12 cellular contexts compared by ENCODE assay signal in the genomic region with DNA sequence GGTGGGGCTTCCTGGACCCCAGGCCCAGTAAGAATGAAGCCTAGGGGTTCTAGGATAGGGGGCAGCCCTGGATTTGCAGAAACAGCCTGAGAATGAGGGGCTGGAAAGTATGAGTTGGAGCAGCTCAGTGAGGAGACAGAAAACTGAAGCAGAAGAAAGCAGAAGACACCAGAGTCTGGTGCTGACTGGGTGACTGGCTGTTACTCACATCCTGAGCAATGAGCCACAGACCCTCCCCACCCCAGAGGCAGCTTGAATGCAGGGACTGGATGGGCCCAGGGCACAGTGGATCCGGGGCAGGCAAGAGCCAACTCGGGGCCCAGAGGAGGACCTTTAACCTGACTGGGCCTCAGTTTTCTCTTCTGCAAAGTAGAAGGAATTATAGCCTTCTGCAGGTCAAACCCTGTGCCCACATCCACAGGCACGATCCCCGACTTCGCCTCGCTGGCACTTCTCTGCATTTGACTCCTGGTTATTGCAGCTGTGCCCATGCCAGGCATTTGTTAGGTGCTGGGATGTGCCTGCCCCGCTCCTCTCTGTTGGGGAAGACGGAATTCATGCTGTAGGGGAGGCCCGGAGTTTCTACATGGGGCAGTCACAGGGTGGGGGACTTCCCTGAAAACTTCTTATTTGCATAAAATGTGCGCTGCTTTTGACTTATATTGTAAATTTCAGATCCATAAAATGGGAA. TPM values are rescaled to one million over a fixed set of nuclear protein-coding genes. Genes with fewer than 3 reads are reported as not detected.
DNase-seq lines count a peak whose midpoint lies in the region; ATAC-seq and TF ChIP-seq lines count a peak whose summit lies in the region.
"Had no signal": no experiment of that assay in that cellular context is flagged by ENCODE, and none has a peak within 500 bp of the region (broad histone marks: within the 10 kb centered on the region; RNA-seq: fewer than 3 reads in every experiment).

No MANE protein-coding gene starts in this region.

- CTCF ChIA-PET in AG04450 (lab: Charles Lee) (interaction anchor here (1.0 to 1.6 kb wide), 4 partner anchors 9 to 220 kb away, joined by 3 to 6 read pairs (median 5); no protein-coding TSS in a partner anchor), OCI-LY7 (lab: Charles Lee; ENCODE audit: unreplicated experiment) (no interaction called here)

- no peaks in the 10 kb centered on the region for H3K79me2 ChIP-seq in OCI-LY7 (ENCODE audit: insufficient read depth, low read depth, low read length)

- BruUV-seq in OCI-LY7 (replicated peaks; lab: Mats Ljungman, UMichigan): no TSS peak

- no peak overlapping the region for H3K4me3 ChIP-seq in AG04450 (ENCODE audit: low read depth, low read length)
- no peak overlapping the region for H3K4me3 ChIP-seq in OCI-LY7 (ENCODE audit: low read depth, low read length, poor library complexity, severe bottlenecking)

- H3K36me3 ChIP-seq in OCI-LY7 (ENCODE audit: insufficient read depth, low read length): no peaks in the 10 kb centered on the region
- H3K36me3 ChIP-seq: neutrophil had no signal

- H3K4me2 ChIP-seq in OCI-LY7 (ENCODE audit: low read length): no peak overlapping the region

- DNase-seq in AG04450 (ENCODE audit: low read depth, low spot score): no peak
- DNase-seq in epithelial cell of prostate (ENCODE audit: low read depth, low spot score): no peak
- no peak for DNase-seq in NCI-H2227 (lab: John Stamatoyannopoulos, UW; ENCODE audit: unreplicated experiment)
- DNase-seq in activated CD4-positive, alpha-beta T cell treated with anti-CD3 and anti-CD28 coated beads for 4 hours: no peak
- no peak for DNase-seq in NCI-H446 (lab: John Stamatoyannopoulos, UW)
- no peak for DNase-seq in OCI-LY7 (ENCODE audit: low spot score)
- DNase-seq: Calu3, GOT3, SW 1271 had no signal

- peak; percentile 51 for ATAC-seq in GM19351 (IDR thresholded peaks at IDR 0.05; ENCODE audit: unreplicated experiment)
- peak; percentile 39 for ATAC-seq in HG03442 (IDR thresholded peaks at IDR 0.05; ENCODE audit: unreplicated experiment)

- no peaks in the 10 kb centered on the region for H3K9me2 ChIP-seq in OCI-LY7 (ENCODE audit: insufficient read depth, low read length)

- H3K4me1 ChIP-seq in OCI-LY7 (ENCODE audit: insufficient read depth, low read length, poor library complexity, severe bottlenecking): no peaks in the 10 kb centered on the region

- intact Hi-C loops in OCI-LY7 (cut with micrococcal nuclease; ENCODE audit: unreplicated experiment): loop anchor here (5.0 kb wide), 1 partner anchor 35 kb away; no protein-coding TSS in a partner anchor

- H3K27ac ChIP-seq in AG04450 (ENCODE audit: low read depth, low read length) (peak overlapping the region; percentile 82), epithelial cell of prostate (peak overlapping the region; percentile 45), OCI-LY7 (ENCODE audit: low read depth, low read length, poor library complexity, severe bottlenecking) (no peak overlapping the region)
- H3K27ac ChIP-seq: neutrophil had no signal

- H3K27me3 ChIP-seq in AG04450 (ENCODE audit: control insufficient read depth, insufficient read depth, low read length): no peaks in the 10 kb centered on the region
- H3K27me3 ChIP-seq: neutrophil had no signal

- H3K9me3 ChIP-seq in AG04450 (ENCODE audit: control insufficient read depth, insufficient read depth, low read length) (no peaks in the 10 kb centered on the region), OCI-LY7 (ENCODE audit: low read length) (no peaks in the 10 kb centered on the region)
- H3K9me3 ChIP-seq: neutrophil had no signal

- no peak for TF ChIP-seq CTCF in AG04450 (IDR thresholded peaks at IDR 0.05; ENCODE audit: low read depth, low read length)
- no peak for TF ChIP-seq CTCF in OCI-LY7 (conservative IDR thresholded peaks at IDR 0.05; ENCODE audit: low read length)

- POLR2A ChIA-PET in AG04450 (lab: Yijun Ruan, JAX): interaction anchor here (0.7 to 1.9 kb wide), 4 partner anchors 12 to 61 kb away, joined by 6 to 7 read pairs (median 6); no protein-coding TSS in a partner anchor
- POLR2A ChIA-PET in OCI-LY7 (lab: Charles Lee): no interaction called here

- H2AFZ ChIP-seq in OCI-LY7 (ENCODE audit: low read length): no peak overlapping the region

- H4K20me1 ChIP-seq in OCI-LY7 (ENCODE audit: insufficient read depth, low read length): no peaks in the 10 kb centered on the region

RNA-seq across cellular contexts. Expression of gene STEAP3, which starts 8.5 kb away (rescaled TPM):
- 34.3 and 42.7 TPM in 2 replicates for polyA plus RNA-seq in AG04450 (2011; rRNA removed)
- 32.6 and 39.5 TPM in 2 replicates for polyA minus RNA-seq in AG04450 (2011; rRNA and poly(A)+ RNA removed)
- total RNA-seq in OCI-LY7 (2014; rRNA removed; shearing (Covaris generic)): not detected in 2 replicates
- not detected in 2 replicates for total RNA-seq in OCI-LY7 (2022)
